8 cellular contexts compared by ENCODE assay signal in the genomic region with DNA sequence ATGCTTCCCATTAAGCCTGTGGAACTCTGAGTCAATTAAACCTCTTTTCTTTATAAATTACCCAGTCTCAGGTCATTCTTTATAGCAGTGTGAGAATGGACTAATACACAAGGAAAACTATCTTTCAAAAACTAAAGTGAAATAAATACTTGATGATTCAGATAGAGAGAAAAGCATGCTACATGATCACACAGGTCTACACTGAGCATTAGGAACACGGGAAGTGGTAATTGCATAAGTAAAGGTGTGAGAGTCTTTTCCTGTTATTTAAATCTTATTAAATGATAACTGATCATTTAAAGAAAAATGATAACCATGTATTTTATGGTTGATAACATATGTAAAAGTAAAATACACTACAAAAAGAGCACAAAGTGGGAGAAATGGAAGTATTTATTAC.
"Had no signal": no experiment of that assay in that cellular context is flagged by ENCODE, and none has a peak within 500 bp of the region (broad histone marks: within the 10 kb centered on the region; RNA-seq: fewer than 3 reads in every experiment).

No MANE protein-coding gene starts in this region.

- H3K4me1 ChIP-seq: HAP-1 had no signal

- ATAC-seq: HCT116, HepG2 had no signal

- FAIRE-seq: HepG2 had no signal

- H3K9ac ChIP-seq: GM23248 had no signal

- H2AFZ ChIP-seq: GM23248 had no signal

- H3K27ac ChIP-seq: GM23248, HL-60 had no signal

- H3K36me3 ChIP-seq: HAP-1 had no signal

- H3K9me3 ChIP-seq: HAP-1 had no signal

- H3K4me3 ChIP-seq: GM23248, HAP-1 had no signal

- DNase-seq: GM23248, GOT3, H7, HFFc6 had no signal
